ENCODE assay signal across 1 cellular context in the genomic region with DNA sequence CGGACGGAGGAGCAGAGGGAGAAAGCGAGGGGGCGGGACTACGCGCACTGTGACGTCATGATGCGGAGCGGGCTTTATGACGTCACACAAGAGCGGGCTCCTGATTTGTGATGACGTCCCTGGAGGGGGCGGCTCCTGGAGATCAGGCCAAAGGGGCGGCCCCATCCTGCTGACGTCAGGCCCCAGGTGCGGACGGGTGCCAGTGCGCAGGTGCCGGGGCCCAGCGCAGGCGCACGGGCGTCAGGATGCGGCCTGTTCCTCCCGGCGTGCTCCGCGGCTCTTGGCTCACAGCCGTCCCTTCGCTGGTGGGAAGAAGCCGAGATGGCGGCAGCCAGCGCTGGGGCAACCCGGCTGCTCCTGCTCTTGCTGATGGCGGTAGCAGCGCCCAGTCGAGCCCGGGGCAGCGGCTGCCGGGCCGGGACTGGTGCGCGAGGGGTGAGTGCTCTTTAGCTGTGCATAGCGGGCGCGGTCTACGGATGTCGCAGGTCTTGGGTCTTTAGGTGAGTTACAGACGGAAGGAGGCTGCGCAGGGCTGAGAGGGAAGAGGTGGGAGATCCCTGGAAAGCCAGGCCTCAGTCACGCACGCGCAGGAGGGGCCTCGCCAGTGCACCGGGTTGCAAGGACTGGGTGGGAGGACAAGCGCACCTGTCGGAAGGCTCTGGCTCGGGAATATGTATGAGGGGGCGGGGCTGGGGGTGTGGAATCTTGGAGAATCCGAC.
TF ChIP-seq lines count a peak whose summit lies in the region.

A gene (plus strand): TSS at position 284 of the 719 bp plus-strand sequence. CDS start 38 bp downstream, at position 322.
A gene (minus strand): TSS at position 625 of the 719 bp plus-strand sequence. CDS start 460 bp downstream, at position 165.

TF ChIP-seq in K562, 482 proteins besides CTCF, POLR2A, EP300 and RAD21 (continued from another document and continues in another):
- TF ChIP-seq EP400 (IDR thresholded peaks at IDR 0.05) (peak; percentile 58), ZFP36 (IDR thresholded peaks at IDR 0.05; ENCODE audit: low read depth, low read length, partially characterized antibody) (no peak), TOE1 (IDR thresholded peaks at IDR 0.05; ENCODE audit: borderline replicate concordance) (no peak), TOE1 (CRISPR knock-in tag; IDR thresholded peaks at IDR 0.05; ENCODE audit: borderline replicate concordance, low read depth) (no peak), NFRKB (IDR thresholded peaks at IDR 0.05; ENCODE audit: low read depth) (peak; percentile 92), GTF2F1 (IDR thresholded peaks at IDR 0.05; ENCODE audit: low read depth, low read length) (peak; percentile 32; the same call in 1 of the 2 replicates), OTX1 (CRISPR knock-in tag; IDR thresholded peaks at IDR 0.05) (no peak), MBD2 (IDR thresholded peaks at IDR 0.05; ENCODE audit: borderline replicate concordance, low read depth) (peak; percentile 60; the same call in 1 of the 2 replicates), EWSR1 (IDR thresholded peaks at IDR 0.05; ENCODE audit: borderline replicate concordance, low read depth, partially characterized antibody) (no peak), MYNN (IDR thresholded peaks at IDR 0.05) (no peak), MYNN (CRISPR knock-in tag; IDR thresholded peaks at IDR 0.05) (no peak), SREBF2 (CRISPR knock-in tag; IDR thresholded peaks at IDR 0.05) (no peak), CREM (IDR thresholded peaks at IDR 0.05; ENCODE audit: low read depth) (peak; percentile 100), HDAC8 (tag; IDR thresholded peaks at IDR 0.05) (no peak; the same call in 1 of the 2 replicates), TAF1 (IDR thresholded peaks at IDR 0.05; ENCODE audit: control insufficient read depth, extremely low read depth, insufficient read depth, low read length, severe bottlenecking) (peak; percentile 65), STAT5A (IDR thresholded peaks at IDR 0.05; ENCODE audit: borderline replicate concordance, low read length) (no peak), KHSRP (IDR thresholded peaks at IDR 0.05) (peak; percentile 99), ZNF589 (CRISPR knock-in tag; IDR thresholded peaks at IDR 0.05; ENCODE audit: low read depth) (0 out of 2 replicates have a peak, but pooled peaks have one; percentile 32), TAF15 (IDR thresholded peaks at IDR 0.05; ENCODE audit: low read depth, low read length) (no peak), DPF2 (IDR thresholded peaks at IDR 0.05) (0 out of 2 replicates have a peak, but pooled peaks have one; percentile 9), HIVEP1 (CRISPR knock-in tag; IDR thresholded peaks at IDR 0.05) (no peak), RHOXF2B (CRISPR knock-in tag; conservative IDR thresholded peaks at IDR 0.05) (no peak), NCOA4 (IDR thresholded peaks at IDR 0.05; ENCODE audit: partially characterized antibody) (no peak), RFX5 (IDR thresholded peaks at IDR 0.05; ENCODE audit: low read depth, low read length) (peak; percentile 85), KLF1 (tag; IDR thresholded peaks at IDR 0.05) (0 out of 2 replicates have a peak, but pooled peaks have one; percentile 12), NELFE (IDR thresholded peaks at IDR 0.05; ENCODE audit: insufficient read depth, insufficient read length) (no peak), HCFC1 (IDR thresholded peaks at IDR 0.05; ENCODE audit: low read depth, low read length) (no peak), KAT8 (IDR thresholded peaks at IDR 0.05; ENCODE audit: low read depth) (no peak), RFX1 (IDR thresholded peaks at IDR 0.05) (no peak), HDAC6 (IDR thresholded peaks at IDR 0.05; ENCODE audit: low read depth, low read length) (no peak), HDAC1 (IDR thresholded peaks at IDR 0.05) (peak in 1 of 2 experiments; percentile 70; a peak in 2 of 4 replicates), SIN3A (IDR thresholded peaks at IDR 0.05; ENCODE audit: borderline replicate concordance in 2 of 2, control insufficient read depth in 1 of 2, low read depth in 2 of 2, low read length in 2 of 2) (peak in 1 of 2 experiments; percentile 82; a peak in 1 of 4 replicates), CBX3 (IDR thresholded peaks at IDR 0.05; ENCODE audit: borderline replicate concordance in 1 of 2, low read length in 2 of 2) (no peak), TEAD1 (CRISPR knock-in tag; IDR thresholded peaks at IDR 0.05) (0 out of 4 replicates have a peak, but pooled peaks of 1 of the 2 experiments have one; percentile 39), KDM4B (IDR thresholded peaks at IDR 0.05; ENCODE audit: borderline replicate concordance in 2 of 2, low read depth in 1 of 2) (peak in 1 of 2 experiments; percentile 85; a peak in 1 of 4 replicates), HNRNPL (IDR thresholded peaks at IDR 0.05; ENCODE audit: low read depth, low read length) (no peak), DNMT1 (IDR thresholded peaks at IDR 0.05) (no peak), ZNF263 (CRISPR knock-in tag; IDR thresholded peaks at IDR 0.05; ENCODE audit: borderline replicate concordance) (no peak; the same call in 1 of the 2 replicates), ZBTB17 (CRISPR knock-in tag; IDR thresholded peaks at IDR 0.05) (no peak), MCM7 (IDR thresholded peaks at IDR 0.05) (no peak), ESRRB (CRISPR knock-in tag; IDR thresholded peaks at IDR 0.05; ENCODE audit: borderline replicate concordance) (no peak)
- TF ChIP-seq, protein P1, sequence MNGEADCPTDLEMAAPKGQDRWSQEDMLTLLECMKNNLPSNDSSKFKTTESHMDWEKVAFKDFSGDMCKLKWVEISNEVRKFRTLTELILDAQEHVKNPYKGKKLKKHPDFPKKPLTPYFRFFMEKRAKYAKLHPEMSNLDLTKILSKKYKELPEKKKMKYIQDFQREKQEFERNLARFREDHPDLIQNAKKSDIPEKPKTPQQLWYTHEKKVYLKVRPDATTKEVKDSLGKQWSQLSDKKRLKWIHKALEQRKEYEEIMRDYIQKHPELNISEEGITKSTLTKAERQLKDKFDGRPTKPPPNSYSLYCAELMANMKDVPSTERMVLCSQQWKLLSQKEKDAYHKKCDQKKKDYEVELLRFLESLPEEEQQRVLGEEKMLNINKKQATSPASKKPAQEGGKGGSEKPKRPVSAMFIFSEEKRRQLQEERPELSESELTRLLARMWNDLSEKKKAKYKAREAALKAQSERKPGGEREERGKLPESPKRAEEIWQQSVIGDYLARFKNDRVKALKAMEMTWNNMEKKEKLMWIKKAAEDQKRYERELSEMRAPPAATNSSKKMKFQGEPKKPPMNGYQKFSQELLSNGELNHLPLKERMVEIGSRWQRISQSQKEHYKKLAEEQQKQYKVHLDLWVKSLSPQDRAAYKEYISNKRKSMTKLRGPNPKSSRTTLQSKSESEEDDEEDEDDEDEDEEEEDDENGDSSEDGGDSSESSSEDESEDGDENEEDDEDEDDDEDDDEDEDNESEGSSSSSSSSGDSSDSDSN (IDR thresholded peaks at IDR 0.05; ENCODE audit: borderline replicate concordance in 1 of 2, low read depth in 2 of 2, low read length in 2 of 2), result 0 out of 4 replicates have a peak, but pooled peaks of 1 of the 2 experiments have one; percentile 15
- TF ChIP-seq, protein P2, sequence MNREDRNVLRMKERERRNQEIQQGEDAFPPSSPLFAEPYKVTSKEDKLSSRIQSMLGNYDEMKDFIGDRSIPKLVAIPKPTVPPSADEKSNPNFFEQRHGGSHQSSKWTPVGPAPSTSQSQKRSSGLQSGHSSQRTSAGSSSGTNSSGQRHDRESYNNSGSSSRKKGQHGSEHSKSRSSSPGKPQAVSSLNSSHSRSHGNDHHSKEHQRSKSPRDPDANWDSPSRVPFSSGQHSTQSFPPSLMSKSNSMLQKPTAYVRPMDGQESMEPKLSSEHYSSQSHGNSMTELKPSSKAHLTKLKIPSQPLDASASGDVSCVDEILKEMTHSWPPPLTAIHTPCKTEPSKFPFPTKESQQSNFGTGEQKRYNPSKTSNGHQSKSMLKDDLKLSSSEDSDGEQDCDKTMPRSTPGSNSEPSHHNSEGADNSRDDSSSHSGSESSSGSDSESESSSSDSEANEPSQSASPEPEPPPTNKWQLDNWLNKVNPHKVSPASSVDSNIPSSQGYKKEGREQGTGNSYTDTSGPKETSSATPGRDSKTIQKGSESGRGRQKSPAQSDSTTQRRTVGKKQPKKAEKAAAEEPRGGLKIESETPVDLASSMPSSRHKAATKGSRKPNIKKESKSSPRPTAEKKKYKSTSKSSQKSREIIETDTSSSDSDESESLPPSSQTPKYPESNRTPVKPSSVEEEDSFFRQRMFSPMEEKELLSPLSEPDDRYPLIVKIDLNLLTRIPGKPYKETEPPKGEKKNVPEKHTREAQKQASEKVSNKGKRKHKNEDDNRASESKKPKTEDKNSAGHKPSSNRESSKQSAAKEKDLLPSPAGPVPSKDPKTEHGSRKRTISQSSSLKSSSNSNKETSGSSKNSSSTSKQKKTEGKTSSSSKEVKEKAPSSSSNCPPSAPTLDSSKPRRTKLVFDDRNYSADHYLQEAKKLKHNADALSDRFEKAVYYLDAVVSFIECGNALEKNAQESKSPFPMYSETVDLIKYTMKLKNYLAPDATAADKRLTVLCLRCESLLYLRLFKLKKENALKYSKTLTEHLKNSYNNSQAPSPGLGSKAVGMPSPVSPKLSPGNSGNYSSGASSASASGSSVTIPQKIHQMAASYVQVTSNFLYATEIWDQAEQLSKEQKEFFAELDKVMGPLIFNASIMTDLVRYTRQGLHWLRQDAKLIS (CRISPR knock-in tag; IDR thresholded peaks at IDR 0.05), result peak; percentile 26; the same call in 1 of the 2 replicates
- TF ChIP-seq, protein P3, sequence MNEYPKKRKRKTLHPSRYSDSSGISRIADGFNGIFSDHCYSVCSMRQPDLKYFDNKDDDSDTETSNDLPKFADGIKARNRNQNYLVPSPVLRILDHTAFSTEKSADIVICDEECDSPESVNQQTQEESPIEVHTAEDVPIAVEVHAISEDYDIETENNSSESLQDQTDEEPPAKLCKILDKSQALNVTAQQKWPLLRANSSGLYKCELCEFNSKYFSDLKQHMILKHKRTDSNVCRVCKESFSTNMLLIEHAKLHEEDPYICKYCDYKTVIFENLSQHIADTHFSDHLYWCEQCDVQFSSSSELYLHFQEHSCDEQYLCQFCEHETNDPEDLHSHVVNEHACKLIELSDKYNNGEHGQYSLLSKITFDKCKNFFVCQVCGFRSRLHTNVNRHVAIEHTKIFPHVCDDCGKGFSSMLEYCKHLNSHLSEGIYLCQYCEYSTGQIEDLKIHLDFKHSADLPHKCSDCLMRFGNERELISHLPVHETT (CRISPR knock-in tag; conservative IDR thresholded peaks at IDR 0.05 in 1 of 2, IDR thresholded peaks at IDR 0.05 in 1 of 2), result no peak
- TF ChIP-seq, protein P4, sequence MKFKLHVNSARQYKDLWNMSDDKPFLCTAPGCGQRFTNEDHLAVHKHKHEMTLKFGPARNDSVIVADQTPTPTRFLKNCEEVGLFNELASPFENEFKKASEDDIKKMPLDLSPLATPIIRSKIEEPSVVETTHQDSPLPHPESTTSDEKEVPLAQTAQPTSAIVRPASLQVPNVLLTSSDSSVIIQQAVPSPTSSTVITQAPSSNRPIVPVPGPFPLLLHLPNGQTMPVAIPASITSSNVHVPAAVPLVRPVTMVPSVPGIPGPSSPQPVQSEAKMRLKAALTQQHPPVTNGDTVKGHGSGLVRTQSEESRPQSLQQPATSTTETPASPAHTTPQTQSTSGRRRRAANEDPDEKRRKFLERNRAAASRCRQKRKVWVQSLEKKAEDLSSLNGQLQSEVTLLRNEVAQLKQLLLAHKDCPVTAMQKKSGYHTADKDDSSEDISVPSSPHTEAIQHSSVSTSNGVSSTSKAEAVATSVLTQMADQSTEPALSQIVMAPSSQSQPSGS (CRISPR knock-in tag; IDR thresholded peaks at IDR 0.05), result peak; percentile 93; the same call in 1 of the 2 replicates
- TF ChIP-seq, protein P5, sequence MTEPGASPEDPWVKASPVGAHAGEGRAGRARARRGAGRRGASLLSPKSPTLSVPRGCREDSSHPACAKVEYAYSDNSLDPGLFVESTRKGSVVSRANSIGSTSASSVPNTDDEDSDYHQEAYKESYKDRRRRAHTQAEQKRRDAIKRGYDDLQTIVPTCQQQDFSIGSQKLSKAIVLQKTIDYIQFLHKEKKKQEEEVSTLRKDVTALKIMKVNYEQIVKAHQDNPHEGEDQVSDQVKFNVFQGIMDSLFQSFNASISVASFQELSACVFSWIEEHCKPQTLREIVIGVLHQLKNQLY (CRISPR knock-in tag; conservative IDR thresholded peaks at IDR 0.05), result no peak
- TF ChIP-seq, protein P6, sequence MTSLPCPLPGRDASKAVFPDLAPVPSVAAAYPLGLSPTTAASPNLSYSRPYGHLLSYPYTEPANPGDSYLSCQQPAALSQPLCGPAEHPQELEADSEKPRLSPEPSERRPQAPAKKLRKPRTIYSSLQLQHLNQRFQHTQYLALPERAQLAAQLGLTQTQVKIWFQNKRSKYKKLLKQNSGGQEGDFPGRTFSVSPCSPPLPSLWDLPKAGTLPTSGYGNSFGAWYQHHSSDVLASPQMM (CRISPR knock-in tag; IDR thresholded peaks at IDR 0.05), result no peak
- TF ChIP-seq, protein P7, sequence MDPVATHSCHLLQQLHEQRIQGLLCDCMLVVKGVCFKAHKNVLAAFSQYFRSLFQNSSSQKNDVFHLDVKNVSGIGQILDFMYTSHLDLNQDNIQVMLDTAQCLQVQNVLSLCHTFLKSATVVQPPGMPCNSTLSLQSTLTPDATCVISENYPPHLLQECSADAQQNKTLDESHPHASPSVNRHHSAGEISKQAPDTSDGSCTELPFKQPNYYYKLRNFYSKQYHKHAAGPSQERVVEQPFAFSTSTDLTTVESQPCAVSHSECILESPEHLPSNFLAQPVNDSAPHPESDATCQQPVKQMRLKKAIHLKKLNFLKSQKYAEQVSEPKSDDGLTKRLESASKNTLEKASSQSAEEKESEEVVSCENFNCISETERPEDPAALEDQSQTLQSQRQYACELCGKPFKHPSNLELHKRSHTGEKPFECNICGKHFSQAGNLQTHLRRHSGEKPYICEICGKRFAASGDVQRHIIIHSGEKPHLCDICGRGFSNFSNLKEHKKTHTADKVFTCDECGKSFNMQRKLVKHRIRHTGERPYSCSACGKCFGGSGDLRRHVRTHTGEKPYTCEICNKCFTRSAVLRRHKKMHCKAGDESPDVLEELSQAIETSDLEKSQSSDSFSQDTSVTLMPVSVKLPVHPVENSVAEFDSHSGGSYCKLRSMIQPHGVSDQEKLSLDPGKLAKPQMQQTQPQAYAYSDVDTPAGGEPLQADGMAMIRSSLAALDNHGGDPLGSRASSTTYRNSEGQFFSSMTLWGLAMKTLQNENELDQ (CRISPR knock-in tag; IDR thresholded peaks at IDR 0.05; ENCODE audit: borderline replicate concordance), result no peak
